ENCODE assay signal across 1 cellular context in genomic region chr13:94966380-94966779, GRCh38.
TF ChIP-seq lines count a peak whose summit lies in the region.

No MANE protein-coding gene starts in this region.

TF ChIP-seq in GM23338, 12 proteins besides CTCF, POLR2A, EP300 and RAD21 (continued from another document):
- TF ChIP-seq, protein P1, sequence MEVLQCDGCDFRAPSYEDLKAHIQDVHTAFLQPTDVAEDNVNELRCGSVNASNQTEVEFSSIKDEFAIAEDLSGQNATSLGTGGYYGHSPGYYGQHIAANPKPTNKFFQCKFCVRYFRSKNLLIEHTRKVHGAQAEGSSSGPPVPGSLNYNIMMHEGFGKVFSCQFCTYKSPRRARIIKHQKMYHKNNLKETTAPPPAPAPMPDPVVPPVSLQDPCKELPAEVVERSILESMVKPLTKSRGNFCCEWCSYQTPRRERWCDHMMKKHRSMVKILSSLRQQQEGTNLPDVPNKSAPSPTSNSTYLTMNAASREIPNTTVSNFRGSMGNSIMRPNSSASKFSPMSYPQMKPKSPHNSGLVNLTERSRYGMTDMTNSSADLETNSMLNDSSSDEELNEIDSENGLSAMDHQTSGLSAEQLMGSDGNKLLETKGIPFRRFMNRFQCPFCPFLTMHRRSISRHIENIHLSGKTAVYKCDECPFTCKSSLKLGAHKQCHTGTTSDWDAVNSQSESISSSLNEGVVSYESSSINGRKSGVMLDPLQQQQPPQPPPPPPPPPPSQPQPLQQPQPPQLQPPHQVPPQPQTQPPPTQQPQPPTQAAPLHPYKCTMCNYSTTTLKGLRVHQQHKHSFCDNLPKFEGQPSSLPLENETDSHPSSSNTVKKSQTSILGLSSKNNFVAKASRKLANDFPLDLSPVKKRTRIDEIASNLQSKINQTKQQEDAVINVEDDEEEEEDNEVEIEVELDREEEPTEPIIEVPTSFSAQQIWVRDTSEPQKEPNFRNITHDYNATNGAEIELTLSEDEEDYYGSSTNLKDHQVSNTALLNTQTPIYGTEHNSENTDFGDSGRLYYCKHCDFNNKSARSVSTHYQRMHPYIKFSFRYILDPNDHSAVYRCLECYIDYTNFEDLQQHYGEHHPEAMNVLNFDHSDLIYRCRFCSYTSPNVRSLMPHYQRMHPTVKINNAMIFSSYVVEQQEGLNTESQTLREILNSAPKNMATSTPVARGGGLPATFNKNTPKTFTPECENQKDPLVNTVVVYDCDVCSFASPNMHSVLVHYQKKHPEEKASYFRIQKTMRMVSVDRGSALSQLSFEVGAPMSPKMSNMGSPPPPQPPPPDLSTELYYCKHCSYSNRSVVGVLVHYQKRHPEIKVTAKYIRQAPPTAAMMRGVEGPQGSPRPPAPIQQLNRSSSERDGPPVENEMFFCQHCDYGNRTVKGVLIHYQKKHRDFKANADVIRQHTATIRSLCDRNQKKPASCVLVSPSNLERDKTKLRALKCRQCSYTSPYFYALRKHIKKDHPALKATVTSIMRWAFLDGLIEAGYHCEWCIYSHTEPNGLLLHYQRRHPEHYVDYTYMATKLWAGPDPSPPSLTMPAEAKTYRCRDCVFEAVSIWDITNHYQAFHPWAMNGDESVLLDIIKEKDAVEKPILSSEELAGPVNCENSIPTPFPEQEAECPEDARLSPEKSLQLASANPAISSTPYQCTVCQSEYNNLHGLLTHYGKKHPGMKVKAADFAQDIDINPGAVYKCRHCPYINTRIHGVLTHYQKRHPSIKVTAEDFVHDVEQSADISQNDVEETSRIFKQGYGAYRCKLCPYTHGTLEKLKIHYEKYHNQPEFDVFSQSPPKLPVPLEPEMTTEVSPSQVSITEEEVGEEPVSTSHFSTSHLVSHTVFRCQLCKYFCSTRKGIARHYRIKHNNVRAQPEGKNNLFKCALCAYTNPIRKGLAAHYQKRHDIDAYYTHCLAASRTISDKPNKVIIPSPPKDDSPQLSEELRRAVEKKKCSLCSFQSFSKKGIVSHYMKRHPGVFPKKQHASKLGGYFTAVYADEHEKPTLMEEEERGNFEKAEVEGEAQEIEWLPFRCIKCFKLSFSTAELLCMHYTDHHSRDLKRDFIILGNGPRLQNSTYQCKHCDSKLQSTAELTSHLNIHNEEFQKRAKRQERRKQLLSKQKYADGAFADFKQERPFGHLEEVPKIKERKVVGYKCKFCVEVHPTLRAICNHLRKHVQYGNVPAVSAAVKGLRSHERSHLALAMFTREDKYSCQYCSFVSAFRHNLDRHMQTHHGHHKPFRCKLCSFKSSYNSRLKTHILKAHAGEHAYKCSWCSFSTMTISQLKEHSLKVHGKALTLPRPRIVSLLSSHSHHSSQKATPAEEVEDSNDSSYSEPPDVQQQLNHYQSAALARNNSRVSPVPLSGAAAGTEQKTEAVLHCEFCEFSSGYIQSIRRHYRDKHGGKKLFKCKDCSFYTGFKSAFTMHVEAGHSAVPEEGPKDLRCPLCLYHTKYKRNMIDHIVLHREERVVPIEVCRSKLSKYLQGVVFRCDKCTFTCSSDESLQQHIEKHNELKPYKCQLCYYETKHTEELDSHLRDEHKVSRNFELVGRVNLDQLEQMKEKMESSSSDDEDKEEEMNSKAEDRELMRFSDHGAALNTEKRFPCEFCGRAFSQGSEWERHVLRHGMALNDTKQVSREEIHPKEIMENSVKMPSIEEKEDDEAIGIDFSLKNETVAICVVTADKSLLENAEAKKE (CRISPR knock-in tag; IDR thresholded peaks at IDR 0.05), result no peak
- no peak for TF ChIP-seq REST (IDR thresholded peaks at IDR 0.05; ENCODE audit: unreplicated experiment)
- no peak for TF ChIP-seq ZNF114 (CRISPR knock-in tag; IDR thresholded peaks at IDR 0.05)
- TF ChIP-seq POLR2AphosphoS5 (IDR thresholded peaks at IDR 0.05; ENCODE audit: low read depth), result no peak
